ENCODE assay signal across 8 cellular contexts in genomic region chr2:97663962-97664635, GRCh38. TPM values are rescaled to one million over a fixed set of nuclear protein-coding genes. Genes with fewer than 3 reads are reported as not detected.
DNase-seq lines count a peak whose midpoint lies in the region; ATAC-seq and TF ChIP-seq lines count a peak whose summit lies in the region.

ACTR1B (minus strand) TSS chr2:97664044; CDS start chr2:97663890, 154 bp downstream.

- peak within 1 kb of the TSS; percentile 87 for H3K9ac ChIP-seq in OCI-LY3 (ENCODE audit: low read length)

- H3K9me3 Mint-ChIP-seq in endothelial cell (ENCODE audit: unreplicated experiment) (no peaks in the 10 kb centered on the region), mesothelial cell of epicardium (no peaks in the 10 kb centered on the region)

- H3K27me3 ChIP-seq in OCI-LY3 (ENCODE audit: low read depth, low read length), result no peaks in the 10 kb centered on the region

- ATAC-seq in GM21526 (IDR thresholded peaks at IDR 0.05; ENCODE audit: low FRiP score, unreplicated experiment), result peak; percentile 84

- H3K27ac ChIP-seq in OCI-LY3 (ENCODE audit: low read length), result peak within 1 kb of the TSS; percentile 56

- DNase-seq in DMS 273 treated with DMSO at 0.1 percent for 48 hours (lab: John Stamatoyannopoulos, UW) (peak; percentile 97), HuH-7.5 (ENCODE audit: low spot score) (peak; percentile 93), endothelial cell (ENCODE audit: low spot score) (peak; percentile 96), mesothelial cell of epicardium (ENCODE audit: low spot score in 2 of 2, unreplicated experiment in 2 of 2) (peak; percentile 95 to 98)
- DNase-seq in activated CD8-positive, alpha-beta memory T cell treated with anti-CD3 and anti-CD28 coated beads, Interleukin-2, amount 50 U/mL, for 48 hours, result peak; percentile 98
- DNase-seq in stimulated activated CD8-positive, alpha-beta memory T cell treated with anti-CD3 and anti-CD28 coated beads, Interleukin-15, amount 100 ng/mL, for 48 hours (ENCODE audit: low read depth in 2 of 2), result peak; percentile 98

- H2AFZ ChIP-seq in OCI-LY3 (ENCODE audit: low read depth, low read length), result peak within 1 kb of the TSS; percentile 78

- peaks cover 34% of the 10 kb centered on the region for H3K79me2 ChIP-seq in OCI-LY3 (ENCODE audit: low read length)

- H3K27ac Mint-ChIP-seq in endothelial cell (ENCODE audit: unreplicated experiment) (peak within 1 kb of the TSS; percentile 98), mesothelial cell of epicardium (peak within 1 kb of the TSS; percentile 99)

- H4K20me1 ChIP-seq in OCI-LY3 (ENCODE audit: insufficient read depth, low read length), result peaks cover 8% of the 10 kb centered on the region

- H3K9me3 ChIP-seq in OCI-LY3 (ENCODE audit: insufficient read depth, low read length), result no peaks in the 10 kb centered on the region

- H3K4me2 ChIP-seq in OCI-LY3 (ENCODE audit: low read length), result peak within 1 kb of the TSS; percentile 93

- H3K36me3 Mint-ChIP-seq in endothelial cell (ENCODE audit: low read depth, unreplicated experiment) (peaks cover 15% of the 10 kb centered on the region), mesothelial cell of epicardium (peaks cover 3% of the 10 kb centered on the region)

- H3K4me3 Mint-ChIP-seq in endothelial cell (ENCODE audit: unreplicated experiment) (peak within 1 kb of the TSS; percentile 94), mesothelial cell of epicardium (peak within 1 kb of the TSS; percentile 83)

- peaks cover 13% of the 10 kb centered on the region for H3K27me3 Mint-ChIP-seq in endothelial cell (ENCODE audit: unreplicated experiment)
- H3K27me3 Mint-ChIP-seq in mesothelial cell of epicardium (ENCODE audit: low read depth), result no peaks in the 10 kb centered on the region

- no peaks in the 10 kb centered on the region for H3K36me3 ChIP-seq in OCI-LY3 (replicated peaks; ENCODE audit: low read depth, low read length)

- peak; percentile 51 for TF ChIP-seq CTCF in OCI-LY3 (IDR thresholded peaks at IDR 0.05; ENCODE audit: low read depth, low read length)
- TF ChIP-seq CTCF in endothelial cell (IDR thresholded peaks at IDR 0.05; ENCODE audit: unreplicated experiment), result peak; percentile 57
- peak; percentile 57 for TF ChIP-seq CTCF in mesothelial cell of epicardium (IDR thresholded peaks at IDR 0.05; ENCODE audit: unreplicated experiment)

- H3K4me1 Mint-ChIP-seq in endothelial cell (ENCODE audit: unreplicated experiment) (peaks cover 23% of the 10 kb centered on the region), mesothelial cell of epicardium (peaks cover 18% of the 10 kb centered on the region)

- peak within 1 kb of the TSS; percentile 95 for H3K4me3 ChIP-seq in OCI-LY3 (ENCODE audit: low read length)

- H3K4me1 ChIP-seq in OCI-LY3 (ENCODE audit: low read length), result peaks cover 15% of the 10 kb centered on the region

RNA-seq across cellular contexts. Expression of gene ACTR1B, which starts in this region (rescaled TPM):
- total RNA-seq in endothelial cell (ENCODE audit: unreplicated experiment) (52.1 TPM), mesothelial cell of epicardium (72.7 to 76.6 TPM (median 74.3 TPM) in 3 replicates)

Comparison
In these comparisons a context has a peak if more than half of its experiments do, and no peak if none do; other contexts are left out.
1. Peak in every context shown above with its lines: DNase-seq, ATAC-seq, H3K4me3 ChIP-seq and H3K27ac ChIP-seq.